ENCODE assay signal across 8 cellular contexts in the genomic region with DNA sequence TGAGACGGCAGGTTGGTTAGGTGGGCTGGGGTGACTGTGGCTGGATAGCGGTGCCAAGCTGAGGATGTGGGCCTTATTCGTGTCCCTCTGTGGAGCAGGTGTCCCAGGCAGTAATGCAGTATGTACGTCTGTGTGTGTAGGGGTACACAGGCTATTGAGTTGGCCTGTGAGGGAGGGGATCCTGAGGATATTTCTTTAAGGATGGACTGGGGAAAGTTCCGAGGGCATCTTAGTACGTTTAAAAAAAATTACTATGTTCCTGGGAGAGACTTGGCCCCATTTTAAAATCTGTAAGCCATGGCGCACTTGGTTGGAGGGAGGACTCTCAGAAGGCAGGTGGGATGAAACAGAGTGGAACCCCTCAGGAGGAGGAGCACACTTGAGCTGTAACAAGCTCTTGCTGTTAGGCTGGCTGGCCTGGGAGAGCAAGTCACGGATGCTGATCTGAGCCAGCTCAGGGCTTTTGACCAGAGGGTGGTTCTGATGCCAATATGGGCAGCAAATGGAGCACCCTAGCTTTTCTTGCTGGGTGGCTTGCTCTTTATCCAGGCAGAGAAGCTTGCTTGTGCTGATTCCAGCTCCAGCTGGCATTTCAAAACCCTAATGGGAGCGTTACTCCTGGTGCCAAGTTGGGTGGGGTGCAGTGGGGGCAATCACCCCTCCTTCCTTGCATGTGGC. TPM values are rescaled to one million over a fixed set of nuclear protein-coding genes. Genes with fewer than 3 reads are reported as not detected.
DNase-seq lines count a peak whose midpoint lies in the region; ATAC-seq and TF ChIP-seq lines count a peak whose summit lies in the region.

No MANE protein-coding gene starts in this region.

- POLR2A ChIA-PET in AG04449 (lab: Yijun Ruan, JAX): no interaction called here

- H3K36me3 Mint-ChIP-seq in effector memory CD8-positive, alpha-beta T cell (ENCODE audit: insufficient read depth): peaks cover 11% of the 10 kb centered on the region

- no peak for DNase-seq in AG04449 (ENCODE audit: low read depth, low spot score)
- no peak for DNase-seq in RWPE2 (ENCODE audit: low spot score)
- DNase-seq in effector memory CD8-positive, alpha-beta T cell: peak in 1 of 3 experiments; percentile 2
- DNase-seq in uterus: no peak
- DNase-seq in NCI-H1105 (lab: John Stamatoyannopoulos, UW): no peak
- no peak for DNase-seq in NCI-H2171 treated with DMSO at 0.1 percent for 48 hours (lab: John Stamatoyannopoulos, UW)

- peaks cover 15% of the 10 kb centered on the region for H3K4me1 ChIP-seq in RWPE2 (ENCODE audit: insufficient read depth, poor library complexity, severe bottlenecking)
- peaks cover 29% of the 10 kb centered on the region for H3K4me1 ChIP-seq in muscle layer of colon (ENCODE audit: insufficient read depth, low read length)
- peaks cover 0 to 4% of the 10 kb centered on the region in 2 donors for H3K4me1 ChIP-seq in uterus

- H3K36me3 ChIP-seq in RWPE2 (ENCODE audit: low read depth) (no peaks in the 10 kb centered on the region), muscle layer of colon (ENCODE audit: insufficient read depth, low read length) (no peaks in the 10 kb centered on the region), uterus (no peaks in the 10 kb centered on the region)

- H3K27me3 ChIP-seq in RWPE2 (ENCODE audit: insufficient read depth, poor library complexity, severe bottlenecking): no peaks in the 10 kb centered on the region
- no peaks in the 10 kb centered on the region for H3K27me3 ChIP-seq in muscle layer of colon (ENCODE audit: control insufficient read depth in 1 of 2, insufficient read depth in 2 of 2, low read length in 2 of 2)
- no peaks in the 10 kb centered on the region for H3K27me3 ChIP-seq in uterus

- H3K4me3 Mint-ChIP-seq in effector memory CD8-positive, alpha-beta T cell: peak overlapping the region; percentile 81 to 93

- peak overlapping the region; percentile 100 for H3K9ac ChIP-seq in muscle layer of colon (ENCODE audit: low read length)

- H3K4me1 Mint-ChIP-seq in effector memory CD8-positive, alpha-beta T cell (ENCODE audit: low read depth in 2 of 2): peaks cover 32 to 47% of the 10 kb centered on the region in 2 donors

- peak overlapping the region; percentile 85 to 92 for H3K27ac Mint-ChIP-seq in effector memory CD8-positive, alpha-beta T cell

- intact Hi-C loops in uterus (cut with DNase I; ENCODE audit: low total_unique reads): loop anchor here (10.0 kb wide), 1 partner anchor 50 kb away; no protein-coding TSS in a partner anchor

- TF ChIP-seq CTCF in AG04449 (IDR thresholded peaks at IDR 0.05; ENCODE audit: insufficient read depth, low read length, missing control alignments) (no peak), RWPE2 (IDR thresholded peaks at IDR 0.05; ENCODE audit: poor library complexity, severe bottlenecking) (no peak), uterus (IDR thresholded peaks at IDR 0.05) (no peak)

- peaks cover 4 to 8% of the 10 kb centered on the region in 2 donors for H3K9me3 Mint-ChIP-seq in effector memory CD8-positive, alpha-beta T cell

- no peak for TF ChIP-seq POLR2A in uterus (IDR thresholded peaks at IDR 0.05)

- ATAC-seq in GM19395 (IDR thresholded peaks at IDR 0.05; ENCODE audit: unreplicated experiment): peak; percentile 7
- ATAC-seq in RWPE2 (ENCODE audit: low read depth): peak; percentile 22; the same call in 2 of the 3 replicates
- ATAC-seq in effector memory CD8-positive, alpha-beta T cell (replicated peaks): peak; percentile 24

- H3K9me3 ChIP-seq in RWPE2 (ENCODE audit: severe bottlenecking): no peaks in the 10 kb centered on the region
- no peaks in the 10 kb centered on the region for H3K9me3 ChIP-seq in muscle layer of colon (ENCODE audit: low read length)
- H3K9me3 ChIP-seq in uterus: no peaks in the 10 kb centered on the region

- peak overlapping the region; percentile 24 for H3K27ac ChIP-seq in RWPE2 (ENCODE audit: poor library complexity, severe bottlenecking)
- H3K27ac ChIP-seq in muscle layer of colon (ENCODE audit: low read depth, low read length): peak overlapping the region; percentile 86
- H3K27ac ChIP-seq in uterus: peak overlapping the region; percentile 88 to 90

- H3K27me3 Mint-ChIP-seq in effector memory CD8-positive, alpha-beta T cell: no peaks in the 10 kb centered on the region

- CTCF ChIA-PET in AG04449 (lab: Yijun Ruan, JAX): interaction anchor here (1.0 to 6.0 kb wide), 7 partner anchors 9 to 499 kb away, joined by 3 to 25 read pairs (median 4); no protein-coding TSS in a partner anchor

- peak overlapping the region; percentile 100 for H3K4me3 ChIP-seq in AG04449 (ENCODE audit: low read depth, low read length)
- H3K4me3 ChIP-seq in RWPE2 (ENCODE audit: severe bottlenecking): peak overlapping the region; percentile 69
- H3K4me3 ChIP-seq in muscle layer of colon (ENCODE audit: low read depth in 1 of 2, low read length in 2 of 2): peak overlapping the region; percentile 86 to 100
- H3K4me3 ChIP-seq in uterus: peak overlapping the region; percentile 98 to 99

RNA-seq across cellular contexts. Expression of gene WBP1L, which starts 0.8 kb away (rescaled TPM):
- total RNA-seq in uterus: 10 to 100 TPM; 27.4 to 79.2 (median 55.3) TPM

RNA-seq across cellular contexts. Expression of gene SFXN2, which starts 30.1 kb away (rescaled TPM):
- 10 to 100 TPM in 2 of 4 donors, 1 to 10 TPM in 2; 1.2 to 16.9 (median 8.5) TPM for total RNA-seq in uterus

RNA-seq across cellular contexts. Expression of gene ARL3, which starts 30.3 kb away (rescaled TPM):
- total RNA-seq in uterus: 10 to 100 TPM in 3 of 4 donors, 1 to 10 TPM in 1; 7.1 to 19.9 (median 11.0) TPM

Comparison
In these comparisons a context has a peak if more than half of its experiments do, and no peak if none do; other contexts are left out.
1. H3K27ac ChIP-seq: peak in every context shown above with its lines; median percentile 89 in uterus; 86 in muscle layer of colon; 24 in RWPE2.